13 cellular contexts compared by ENCODE assay signal in the genomic region with DNA sequence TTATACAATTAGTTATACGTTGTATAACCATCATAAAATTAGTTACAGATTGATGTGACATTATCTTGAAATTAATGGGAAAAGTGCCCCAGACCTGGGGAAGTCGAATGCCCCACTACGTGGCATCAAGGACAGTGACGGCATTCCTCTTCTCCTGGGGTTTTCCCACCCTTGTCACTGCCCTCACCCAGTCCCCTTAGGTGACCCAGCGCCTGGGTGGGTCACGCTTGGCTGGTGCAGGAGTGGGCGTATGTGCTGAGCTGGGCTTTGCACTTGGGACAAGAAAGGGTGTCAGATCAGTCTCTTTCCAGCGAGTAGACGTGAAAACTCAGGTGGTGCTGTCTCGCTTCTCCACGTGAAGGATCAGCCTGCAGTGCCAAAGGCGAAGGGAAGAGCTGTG. TPM values are rescaled to one million over a fixed set of nuclear protein-coding genes. Genes with fewer than 3 reads are reported as not detected.
DNase-seq lines count a peak whose midpoint lies in the region; ATAC-seq and TF ChIP-seq lines count a peak whose summit lies in the region.
"Had no signal": no experiment of that assay in that cellular context is flagged by ENCODE, and none has a peak within 500 bp of the region (broad histone marks: within the 10 kb centered on the region; RNA-seq: fewer than 3 reads in every experiment).

No MANE protein-coding gene starts in this region.

- no peak for TF ChIP-seq POLR2A in thyroid gland (IDR thresholded peaks at IDR 0.05)

- peaks cover 14 to 46% of the 10 kb centered on the region in 2 donors for H3K4me1 ChIP-seq in thyroid gland

- no peaks in the 10 kb centered on the region for H3K9me3 ChIP-seq in thyroid gland

- no peak overlapping the region for H3K4me3 ChIP-seq in thyroid gland (replicated peaks in 1 of 3)

- ATAC-seq in GM21737 (IDR thresholded peaks at IDR 0.05; ENCODE audit: unreplicated experiment) = no peak
- ATAC-seq in left ventricle myocardium superior = no peak

- peak overlapping the region in 1 of 3 donors; percentile 15 for H3K27ac ChIP-seq in thyroid gland
- H3K27ac ChIP-seq: 22Rv1 had no signal

- DNase-seq in DMS79 treated with DMSO at 0.1 percent for 48 hours (lab: John Stamatoyannopoulos, UW) (peak; percentile 4), DMS79 (lab: John Stamatoyannopoulos, UW) (no peak), HK-2 (ENCODE audit: unreplicated experiment) (peak; percentile 30), glomerular visceral epithelial cell (ENCODE audit: extremely low spot score) (peak; percentile 49), thyroid gland (peak; percentile 38 to 46), left ventricle myocardium superior (no peak), EL (no peak)
- DNase-seq: activated CD8-positive, alpha-beta memory T cell treated with anti-CD3 and anti-CD28 coated beads, Interleukin-2, amount 50 U/mL, for 48 hours; occipital lobe; stimulated activated CD4-positive, alpha-beta T cell treated with anti-CD3 and anti-CD28 coated beads, Interleukin-4, amount 100 ng/mL, for 1 hour; T1000 had no signal

- WGBS in thyroid gland, 2 donors = 32 to 44% methylated on average over 12 of the region's 12 CpGs

- H3K27me3 ChIP-seq in thyroid gland = no peaks in the 10 kb centered on the region

- no peaks in the 10 kb centered on the region for H3K36me3 ChIP-seq in thyroid gland

- no peak for TF ChIP-seq CTCF in thyroid gland (IDR thresholded peaks at IDR 0.05)

- intact Hi-C loops in thyroid gland (cut with DNase I) (no loop called here), left ventricle myocardium superior (cut with micrococcal nuclease) (no loop called here)

RNA-seq across cellular contexts. Expression of gene FOXK1, which starts 7.6 kb away (rescaled TPM):
- total RNA-seq in thyroid gland = 10 to 100 TPM; 15.0 to 33.0 (median 20.7) TPM
- 17.7 TPM for total RNA-seq in left ventricle myocardium superior

Comparison
In these comparisons a context has a peak if more than half of its experiments do, and no peak if none do; other contexts are left out.
1. DNase-seq: peak in DMS79 treated with DMSO at 0.1 percent for 48 hours (single experiment), HK-2 (single experiment), glomerular visceral epithelial cell (single experiment) and thyroid gland (2 of 2); none in DMS79 (single experiment), left ventricle myocardium superior (single experiment) and EL (single experiment).